Comparison of ENCODE assay signal across 22 cellular contexts in the genomic region with DNA sequence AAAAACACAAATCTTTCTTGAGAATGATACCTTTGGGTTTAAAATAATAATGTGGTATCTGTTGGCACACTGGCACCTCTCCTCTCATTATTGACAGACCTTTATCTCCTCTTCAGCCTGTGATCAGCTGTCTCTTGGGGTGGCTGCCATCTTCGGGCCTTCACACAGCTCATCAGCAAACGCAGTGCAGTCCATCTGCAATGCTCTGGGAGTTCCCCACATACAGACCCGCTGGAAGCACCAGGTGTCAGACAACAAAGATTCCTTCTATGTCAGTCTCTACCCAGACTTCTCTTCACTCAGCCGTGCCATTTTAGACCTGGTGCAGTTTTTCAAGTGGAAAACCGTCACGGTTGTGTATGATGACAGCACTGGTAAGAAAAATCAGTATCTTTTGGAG.
DNase-seq lines count a peak whose midpoint lies in the region; ATAC-seq, FAIRE-seq and TF ChIP-seq lines count a peak whose summit lies in the region.
"Had no signal": no experiment of that assay in that cellular context is flagged by ENCODE, and none has a peak within 500 bp of the region (broad histone marks: within the 10 kb centered on the region; RNA-seq: fewer than 3 reads in every experiment).

No MANE protein-coding gene starts in this region.

- no peak overlapping the region for H3K9ac ChIP-seq in HepG2 (ENCODE audit: insufficient read depth, low read depth, low read length)

- no TSS peak for BruUV-seq in HepG2 (replicated peaks; lab: Mats Ljungman, UMichigan)

- H3K36me3 ChIP-seq in HepG2 (replicated peaks in 1 of 2; ENCODE audit: control insufficient read depth in 1 of 2, insufficient read depth in 2 of 2, low read length in 2 of 2): no peaks in the 10 kb centered on the region
- no peaks in the 10 kb centered on the region for H3K36me3 ChIP-seq in right lobe of liver
- H3K36me3 ChIP-seq in H7 (replicated peaks; ENCODE audit: control insufficient read depth, insufficient read depth, low read length): no peaks in the 10 kb centered on the region
- H3K36me3 ChIP-seq: colonic mucosa, Peyer's patch, sigmoid colon, tibial nerve had no signal

- intact Hi-C loops in HepG2 (cut with micrococcal nuclease; ENCODE audit: unreplicated experiment) (no loop called here), right lobe of liver (cut with DNase I) (no loop called here)

- POLR2A ChIA-PET in HepG2 (lab: Yijun Ruan, JAX): no interaction called here
- POLR2A ChIA-PET in GM10248 (lab: Yijun Ruan, JAX): no interaction called here

- FAIRE-seq in HepG2 (lab: Jason Lieb, UNC): no peak

- H3K9me3 ChIP-seq in HepG2 (ENCODE audit: low read length) (no peaks in the 10 kb centered on the region), right lobe of liver (no peaks in the 10 kb centered on the region)
- H3K9me3 ChIP-seq: colonic mucosa, Peyer's patch, sigmoid colon, tibial nerve had no signal

- no peak overlapping the region for H3K27ac ChIP-seq in HepG2 (ENCODE audit: extremely low read length, insufficient read depth, low read length)
- H3K27ac ChIP-seq in right lobe of liver: no peak overlapping the region
- H3K27ac ChIP-seq: colonic mucosa, hepatocyte, Peyer's patch, sigmoid colon, tibial nerve had no signal

- CTCF ChIA-PET in HepG2 (lab: Yijun Ruan, JAX; ENCODE audit: low intra/inter-chr PET ratio, low total read pairs) (no interaction called here), GM10248 (lab: Yijun Ruan, JAX) (no interaction called here)

- 0% methylated on average over 6 of the region's 6 CpGs for WGBS in HepG2 (ENCODE audit: low lambda C conversion rate)
- 66% methylated on average over 6 of the region's 6 CpGs for WGBS in right lobe of liver (ENCODE audit: insufficient coverage, low coverage, low lambda C conversion rate, missing lambda C conversion rate)

- no peaks in the 10 kb centered on the region for H3K79me2 ChIP-seq in HepG2 (ENCODE audit: insufficient read depth, low read length)
- H3K79me2 ChIP-seq: hepatocyte had no signal

- H3K4me3 ChIP-seq in HepG2 (replicated peaks in 1 of 3; ENCODE audit: insufficient read depth in 1 of 3, low read depth in 2 of 3, low read length in 3 of 3): no peak overlapping the region
- H3K4me3 ChIP-seq in right lobe of liver: no peak overlapping the region
- H3K4me3 ChIP-seq in H7 (ENCODE audit: insufficient read depth, low read depth, low read length): no peak overlapping the region
- H3K4me3 ChIP-seq: colonic mucosa, hepatocyte, Peyer's patch, sigmoid colon, tibial nerve had no signal

- no peaks in the 10 kb centered on the region for H3K27me3 ChIP-seq in HepG2 (ENCODE audit: control insufficient read depth in 1 of 2, insufficient read depth in 2 of 2, low read length in 2 of 2)
- no peaks in the 10 kb centered on the region for H3K27me3 ChIP-seq in right lobe of liver
- H3K27me3 ChIP-seq in H7 (ENCODE audit: control insufficient read depth, insufficient read depth, low read length): no peaks in the 10 kb centered on the region
- H3K27me3 ChIP-seq: colonic mucosa, hepatocyte, Peyer's patch, sigmoid colon, tibial nerve had no signal

- in situ Hi-C loops in HepG2 (cut with HindIII; ENCODE audit: extremely low pct_ligation_motif_present, low pct_unique_long_range_greater_than_20kb): no loop called here

- TF ChIP-seq EP300 in HepG2 (IDR thresholded peaks at IDR 0.05; ENCODE audit: low read depth in 2 of 2, low read length in 2 of 2) (no peak), HepG2 (CRISPR knock-in tag; IDR thresholded peaks at IDR 0.05; ENCODE audit: borderline replicate concordance) (no peak)

- peak; percentile 31; the same call in 1 of the 3 replicates for ATAC-seq in HepG2
- no peak for ATAC-seq in right lobe of liver
- ATAC-seq: activated CD4-positive, CD25-positive, alpha-beta regulatory T cell treated with anti-CD3 and anti-CD28 coated beads, Interleukin-2, amount 50 U/mL, for 24 hours; SK-N-SH treated with all-trans-retinoic acid at 6 μM for 48 hours; stimulated activated naive CD8-positive, alpha-beta T cell treated with anti-CD3 and anti-CD28 coated beads, Interleukin-15, Interleukin-2, amounts not matched to agents 100 U/mL and 50 U/mL, for 24 hours had no signal

- no peaks in the 10 kb centered on the region for H3K4me1 ChIP-seq in HepG2 (ENCODE audit: insufficient read depth, low read length)
- no peaks in the 10 kb centered on the region for H3K4me1 ChIP-seq in right lobe of liver
- H3K4me1 ChIP-seq: colonic mucosa, Peyer's patch, sigmoid colon, tibial nerve had no signal

- no peak for TF ChIP-seq RAD21 in HepG2 (CRISPR knock-in tag; IDR thresholded peaks at IDR 0.05)

- TF ChIP-seq POLR2A in HepG2 (IDR thresholded peaks at IDR 0.05; ENCODE audit: insufficient read depth in 1 of 2, low read depth in 2 of 2, low read length in 2 of 2): no peak
- TF ChIP-seq POLR2A in right lobe of liver (IDR thresholded peaks at IDR 0.05): no peak

- no peak for TF ChIP-seq CTCF in HepG2 (CRISPR knock-in tag; IDR thresholded peaks at IDR 0.05)
- no peak for TF ChIP-seq CTCF in right lobe of liver (IDR thresholded peaks at IDR 0.05)
- TF ChIP-seq CTCF in GM10248 (IDR thresholded peaks at IDR 0.05; ENCODE audit: control extremely low read depth, extremely low read depth, low read depth, missing control alignments): no peak

- H3K4me2 ChIP-seq in HepG2 (ENCODE audit: low read depth, low read length): no peak overlapping the region
- H3K4me2 ChIP-seq: hepatocyte had no signal

- no peak overlapping the region for H2AFZ ChIP-seq in HepG2 (ENCODE audit: low read length)
- H2AFZ ChIP-seq: hepatocyte had no signal

- DNase-seq in HepG2 (ENCODE audit: low spot score) (no peak), right lobe of liver (no peak), NCI-H446 (lab: John Stamatoyannopoulos, UW) (peak; percentile 13 to 66), iPS-NIHi7 (ENCODE audit: extremely low spot score) (peak; percentile 10), DMS153 (lab: John Stamatoyannopoulos, UW) (no peak), NCI-H2029 (lab: John Stamatoyannopoulos, UW) (no peak), H7 (no peak), GM10248 (ENCODE audit: extremely low spot score) (no peak)
- DNase-seq: activated CD8-positive, alpha-beta memory T cell treated with anti-CD3 and anti-CD28 coated beads for 24 hours; activated naive CD8-positive, alpha-beta T cell treated with anti-CD3 and anti-CD28 coated beads for 36 hours; colonic mucosa; DND-41; HCEC 1CT; Karpas-422; Peyer's patch; sigmoid colon; stimulated activated naive CD8-positive, alpha-beta T cell treated with anti-CD3 and anti-CD28 coated beads, Interleukin-15, Interleukin-2, amounts not matched to agents 100 U/mL and 50 U/mL, for 24 hours; T1000 had no signal

- H4K20me1 ChIP-seq in HepG2 (ENCODE audit: insufficient read depth, low read length): no peaks in the 10 kb centered on the region

TF ChIP-seq in HepG2, 621 proteins besides CTCF, POLR2A, EP300 and RAD21:
- no peak for TF ChIP-seq ADNP (CRISPR knock-in tag; IDR thresholded peaks at IDR 0.05)
- TF ChIP-seq NR1H2 (CRISPR knock-in tag; IDR thresholded peaks at IDR 0.05; ENCODE audit: borderline replicate concordance, low read depth): no peak
- no peak for TF ChIP-seq TAF15 (IDR thresholded peaks at IDR 0.05; ENCODE audit: low read depth, low read length, poor library complexity, severe bottlenecking)
- no peak for TF ChIP-seq RARG (CRISPR knock-in tag; IDR thresholded peaks at IDR 0.05; ENCODE audit: low read depth)
- no peak for TF ChIP-seq ZNF260 (CRISPR knock-in tag; IDR thresholded peaks at IDR 0.05; ENCODE audit: borderline replicate concordance, low read depth)
- no peak for TF ChIP-seq GTF2F1 (IDR thresholded peaks at IDR 0.05; ENCODE audit: low read length)
- TF ChIP-seq, protein P1, sequence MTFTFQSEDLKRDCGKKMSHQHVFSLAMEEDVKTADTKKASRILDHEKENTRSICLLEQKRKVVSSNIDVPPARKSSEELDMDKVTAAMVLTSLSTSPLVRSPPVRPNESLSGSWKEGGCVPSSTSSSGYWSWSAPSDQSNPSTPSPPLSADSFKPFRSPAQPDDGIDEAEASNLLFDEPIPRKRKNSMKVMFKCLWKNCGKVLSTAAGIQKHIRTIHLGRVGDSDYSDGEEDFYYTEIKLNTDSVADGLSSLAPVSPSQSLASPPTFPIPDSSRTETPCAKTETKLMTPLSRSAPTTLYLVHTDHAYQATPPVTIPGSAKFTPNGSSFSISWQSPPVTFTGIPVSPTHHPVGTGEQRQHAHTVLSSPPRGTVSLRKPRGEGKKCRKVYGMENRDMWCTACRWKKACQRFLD (CRISPR knock-in tag; IDR thresholded peaks at IDR 0.05; ENCODE audit: borderline replicate concordance): no peak
- no peak for TF ChIP-seq SMAD9 (CRISPR knock-in tag; IDR thresholded peaks at IDR 0.05)
- TF ChIP-seq IRF2 (CRISPR knock-in tag; IDR thresholded peaks at IDR 0.05): no peak
- no peak for TF ChIP-seq TOPORS (CRISPR knock-in tag; IDR thresholded peaks at IDR 0.05)
- no peak for TF ChIP-seq ARNT2 (CRISPR knock-in tag; IDR thresholded peaks at IDR 0.05; ENCODE audit: low read depth)
- TF ChIP-seq CREM (IDR thresholded peaks at IDR 0.05): no peak
- TF ChIP-seq CREM (CRISPR knock-in tag; IDR thresholded peaks at IDR 0.05): no peak
- TF ChIP-seq STAG1 (CRISPR knock-in tag; IDR thresholded peaks at IDR 0.05): no peak
- no peak for TF ChIP-seq SMC3 (IDR thresholded peaks at IDR 0.05; ENCODE audit: low read length)
- TF ChIP-seq ZNF589 (CRISPR knock-in tag; conservative IDR thresholded peaks at IDR 0.05): no peak
- no peak for TF ChIP-seq NCOA1 (CRISPR knock-in tag; IDR thresholded peaks at IDR 0.05)
- no peak for TF ChIP-seq TBL1XR1 (IDR thresholded peaks at IDR 0.05; ENCODE audit: borderline replicate concordance, low read length, partially characterized antibody)
- no peak for TF ChIP-seq CBX2 (IDR thresholded peaks at IDR 0.05; ENCODE audit: low read depth, low read length)
- TF ChIP-seq CBX2 (CRISPR knock-in tag; IDR thresholded peaks at IDR 0.05; ENCODE audit: low read depth): no peak
- TF ChIP-seq ZNF550 (CRISPR knock-in tag; IDR thresholded peaks at IDR 0.05; ENCODE audit: borderline replicate concordance): no peak
- TF ChIP-seq, protein P2, sequence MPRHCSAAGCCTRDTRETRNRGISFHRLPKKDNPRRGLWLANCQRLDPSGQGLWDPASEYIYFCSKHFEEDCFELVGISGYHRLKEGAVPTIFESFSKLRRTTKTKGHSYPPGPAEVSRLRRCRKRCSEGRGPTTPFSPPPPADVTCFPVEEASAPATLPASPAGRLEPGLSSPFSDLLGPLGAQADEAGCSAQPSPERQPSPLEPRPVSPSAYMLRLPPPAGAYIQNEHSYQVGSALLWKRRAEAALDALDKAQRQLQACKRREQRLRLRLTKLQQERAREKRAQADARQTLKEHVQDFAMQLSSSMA (CRISPR knock-in tag; IDR thresholded peaks at IDR 0.05): no peak

Comparison
In these comparisons a context has a peak if more than half of its experiments do, and no peak if none do; other contexts are left out.
1. DNase-seq: peak in NCI-H446 (2 of 2) and iPS-NIHi7 (single experiment); none in HepG2 (single experiment), right lobe of liver (0 of 3), DMS153 (single experiment), NCI-H2029 (single experiment), H7 (single experiment) and GM10248 (single experiment).